9 cellular contexts compared by ENCODE assay signal in genomic region chr11:128734439-128735224, GRCh38. TPM values are rescaled to one million over a fixed set of nuclear protein-coding genes. Genes with fewer than 3 reads are reported as not detected.
A peak's percentile ranks its signal among the peaks of the same experiment; 100 is the strongest.
DNase-seq lines count a peak whose midpoint lies in the region; ATAC-seq, FAIRE-seq and TF ChIP-seq lines count a peak whose summit lies in the region.
"Had no signal": no experiment of that assay in that cellular context is flagged by ENCODE, and none has a peak within 500 bp of the region (broad histone marks: within the 10 kb centered on the region; RNA-seq: fewer than 3 reads in every experiment).

No MANE protein-coding gene starts in this region.

- H3K9ac ChIP-seq in astrocyte (ENCODE audit: low read length), result no peak overlapping the region

- H3K4me1 Mint-ChIP-seq in activated CD4-positive, alpha-beta T cell treated with anti-CD3 and anti-CD28 coated beads for 36 hours, result peaks cover 99% of the 10 kb centered on the region
- H3K4me1 Mint-ChIP-seq in astrocyte (ENCODE audit: low read depth, unreplicated experiment) (peaks cover 33% of the 10 kb centered on the region), glutamatergic neuron (ENCODE audit: low read depth, unreplicated experiment) (peaks cover 9% of the 10 kb centered on the region)
- peaks cover 96% of the 10 kb centered on the region for H3K4me1 Mint-ChIP-seq in stimulated activated effector memory CD8-positive, alpha-beta T cell treated with anti-CD3 and anti-CD28 coated beads, Interleukin-12 subunit alpha, Interleukin-12 subunit beta, amount 100 ng/mL, for 72 hours

- H3K4me3 ChIP-seq in astrocyte (ENCODE audit: insufficient read depth, low read depth, low read length), result no peak overlapping the region
- H3K4me3 ChIP-seq: SK-N-MC had no signal

- FAIRE-seq in astrocyte (lab: Jason Lieb, UNC), result no peak

- peak overlapping the region; percentile 59 for H3K4me3 Mint-ChIP-seq in activated CD4-positive, alpha-beta T cell treated with anti-CD3 and anti-CD28 coated beads for 36 hours
- H3K4me3 Mint-ChIP-seq in astrocyte (ENCODE audit: unreplicated experiment) (peak overlapping the region; percentile 36), glutamatergic neuron (ENCODE audit: unreplicated experiment) (no peak overlapping the region)
- peak overlapping the region; percentile 71 for H3K4me3 Mint-ChIP-seq in stimulated activated effector memory CD8-positive, alpha-beta T cell treated with anti-CD3 and anti-CD28 coated beads, Interleukin-12 subunit alpha, Interleukin-12 subunit beta, amount 100 ng/mL, for 72 hours

- CTCF ChIA-PET in activated CD4-positive, alpha-beta T cell treated with anti-CD3 and anti-CD28 coated beads for 36 hours (lab: Charles Lee), result interaction anchor here (0.6 to 3.4 kb wide), 12 partner anchors 8 to 1703 kb away, joined by 3 to 22 read pairs (median 4); no protein-coding TSS in a partner anchor

- H3K36me3 ChIP-seq in astrocyte (ENCODE audit: insufficient read depth, low read length), result no peaks in the 10 kb centered on the region

- TF ChIP-seq CTCF in astrocyte (IDR thresholded peaks at IDR 0.05; ENCODE audit: insufficient read depth, low read depth, low read length), result no peak
- no peak for TF ChIP-seq CTCF in glutamatergic neuron (IDR thresholded peaks at IDR 0.05; ENCODE audit: partially characterized antibody, unreplicated experiment)

- no peaks in the 10 kb centered on the region for H3K9me3 ChIP-seq in astrocyte (ENCODE audit: insufficient read depth, low read depth, low read length)

- no peaks in the 10 kb centered on the region for H3K27me3 Mint-ChIP-seq in activated CD4-positive, alpha-beta T cell treated with anti-CD3 and anti-CD28 coated beads for 36 hours
- H3K27me3 Mint-ChIP-seq in astrocyte (ENCODE audit: low read depth, unreplicated experiment), result peaks cover 5% of the 10 kb centered on the region
- H3K27me3 Mint-ChIP-seq in glutamatergic neuron (ENCODE audit: unreplicated experiment), result no peaks in the 10 kb centered on the region

- no peak overlapping the region for H3K27ac ChIP-seq in astrocyte (ENCODE audit: low read depth, low read length)
- H3K27ac ChIP-seq: SK-N-MC had no signal

- ATAC-seq in activated CD4-positive, alpha-beta T cell treated with anti-CD3 and anti-CD28 coated beads for 36 hours, result no peak
- peak; percentile 31 for ATAC-seq in HG03432 (IDR thresholded peaks at IDR 0.05; ENCODE audit: unreplicated experiment)
- ATAC-seq in stimulated activated effector memory CD8-positive, alpha-beta T cell treated with anti-CD3 and anti-CD28 coated beads, Interleukin-12 subunit alpha, Interleukin-12 subunit beta, amount 100 ng/mL, for 72 hours, result no peak

- peaks cover 6% of the 10 kb centered on the region for H3K79me2 ChIP-seq in astrocyte (ENCODE audit: insufficient read depth, low read length)

- no peaks in the 10 kb centered on the region for H3K27me3 ChIP-seq in astrocyte (ENCODE audit: insufficient read depth, low read length)

- POLR2A ChIA-PET in activated CD4-positive, alpha-beta T cell treated with anti-CD3 and anti-CD28 coated beads for 36 hours (lab: Charles Lee), result interaction anchor here (1.0 to 1.4 kb wide), 3 partner anchors 39 to 445 kb away, joined by 3 read pairs; no protein-coding TSS in a partner anchor

- H3K4me2 ChIP-seq in astrocyte (ENCODE audit: low read length), result peak overlapping the region; percentile 78

- intact Hi-C loops in activated CD4-positive, alpha-beta T cell treated with anti-CD3 and anti-CD28 coated beads for 36 hours (cut with DNase I, micrococcal nuclease), result loop anchor here in 1 of 2 experiments (1.0 to 5.0 kb wide), 2 partner anchors 14 to 37 kb away; no protein-coding TSS in a partner anchor

- peak; percentile 51 for DNase-seq in activated CD4-positive, alpha-beta T cell treated with anti-CD3 and anti-CD28 coated beads for 36 hours
- DNase-seq in activated CD4-positive, alpha-beta T cell treated with anti-CD3 and anti-CD28 coated beads for 4 hours, result no peak
- DNase-seq in astrocyte (ENCODE audit: low read depth) (no peak), glutamatergic neuron (no peak), SW480 (ENCODE audit: low spot score) (no peak), GM19240 (ENCODE audit: insufficient read length, low spot score) (no peak)
- DNase-seq in stimulated activated effector memory CD8-positive, alpha-beta T cell treated with anti-CD3 and anti-CD28 coated beads, Interleukin-12 subunit alpha, Interleukin-12 subunit beta, amount 100 ng/mL, for 72 hours (ENCODE audit: low spot score in 2 of 2), result no peak

- peak overlapping the region; percentile 78 for H3K27ac Mint-ChIP-seq in activated CD4-positive, alpha-beta T cell treated with anti-CD3 and anti-CD28 coated beads for 36 hours
- no peak overlapping the region for H3K27ac Mint-ChIP-seq in astrocyte (ENCODE audit: unreplicated experiment)
- H3K27ac Mint-ChIP-seq in stimulated activated effector memory CD8-positive, alpha-beta T cell treated with anti-CD3 and anti-CD28 coated beads, Interleukin-12 subunit alpha, Interleukin-12 subunit beta, amount 100 ng/mL, for 72 hours, result peak overlapping the region; percentile 83
- no peak overlapping the region for H3K27ac Mint-ChIP-seq in glutamatergic neuron (ENCODE audit: unreplicated experiment)

- H3K36me3 Mint-ChIP-seq in activated CD4-positive, alpha-beta T cell treated with anti-CD3 and anti-CD28 coated beads for 36 hours (ENCODE audit: low read depth), result peaks cover 13% of the 10 kb centered on the region
- H3K36me3 Mint-ChIP-seq in astrocyte (ENCODE audit: low read depth, unreplicated experiment) (no peaks in the 10 kb centered on the region), glutamatergic neuron (ENCODE audit: unreplicated experiment) (no peaks in the 10 kb centered on the region)
- H3K36me3 Mint-ChIP-seq in stimulated activated effector memory CD8-positive, alpha-beta T cell treated with anti-CD3 and anti-CD28 coated beads, Interleukin-12 subunit alpha, Interleukin-12 subunit beta, amount 100 ng/mL, for 72 hours, result peaks cover 17% of the 10 kb centered on the region

- peaks cover 13% of the 10 kb centered on the region for H4K20me1 ChIP-seq in astrocyte (ENCODE audit: insufficient read depth, low read length)

- no peak overlapping the region for H2AFZ ChIP-seq in astrocyte (ENCODE audit: low read depth, low read length)

- no peaks in the 10 kb centered on the region for H3K9me3 Mint-ChIP-seq in activated CD4-positive, alpha-beta T cell treated with anti-CD3 and anti-CD28 coated beads for 36 hours (ENCODE audit: low read depth)
- H3K9me3 Mint-ChIP-seq in astrocyte (ENCODE audit: unreplicated experiment) (no peaks in the 10 kb centered on the region), glutamatergic neuron (ENCODE audit: unreplicated experiment) (no peaks in the 10 kb centered on the region)
- no peaks in the 10 kb centered on the region for H3K9me3 Mint-ChIP-seq in stimulated activated effector memory CD8-positive, alpha-beta T cell treated with anti-CD3 and anti-CD28 coated beads, Interleukin-12 subunit alpha, Interleukin-12 subunit beta, amount 100 ng/mL, for 72 hours

- peaks cover 13% of the 10 kb centered on the region for H3K4me1 ChIP-seq in astrocyte (ENCODE audit: insufficient read depth, low read length)

RNA-seq across cellular contexts. Expression of gene FLI1, which starts 40.8 kb away (rescaled TPM):
- 10 to 100 TPM; 40.4 to 57.0 TPM for total RNA-seq in activated CD4-positive, alpha-beta T cell treated with anti-CD3 and anti-CD28 coated beads for 36 hours
- 15.0 and 15.6 TPM in 2 replicates for total RNA-seq in astrocyte
- total RNA-seq in glutamatergic neuron (ENCODE audit: unreplicated experiment), result not detected

Comparison
In these comparisons a context has a peak if more than half of its experiments do, and no peak if none do; other contexts are left out.
1. H3K27ac Mint-ChIP-seq: peak in activated CD4-positive, alpha-beta T cell treated with anti-CD3 and anti-CD28 coated beads for 36 hours (single experiment) and stimulated activated effector memory CD8-positive, alpha-beta T cell treated with anti-CD3 and anti-CD28 coated beads, Interleukin-12 subunit alpha, Interleukin-12 subunit beta, amount 100 ng/mL, for 72 hours (single experiment); none in astrocyte (single experiment) and glutamatergic neuron (single experiment).
2. RNA of gene FLI1, which starts 40.8 kb away (total RNA-seq): 40.4 to 57.0 TPM in activated CD4-positive, alpha-beta T cell treated with anti-CD3 and anti-CD28 coated beads for 36 hours and 15.0 to 15.6 TPM in astrocyte; not detected in glutamatergic neuron (single experiment); every median in the first group is over 10 times any median in the second.